Comparison of ENCODE assay signal across 7 cellular contexts in the genomic region with DNA sequence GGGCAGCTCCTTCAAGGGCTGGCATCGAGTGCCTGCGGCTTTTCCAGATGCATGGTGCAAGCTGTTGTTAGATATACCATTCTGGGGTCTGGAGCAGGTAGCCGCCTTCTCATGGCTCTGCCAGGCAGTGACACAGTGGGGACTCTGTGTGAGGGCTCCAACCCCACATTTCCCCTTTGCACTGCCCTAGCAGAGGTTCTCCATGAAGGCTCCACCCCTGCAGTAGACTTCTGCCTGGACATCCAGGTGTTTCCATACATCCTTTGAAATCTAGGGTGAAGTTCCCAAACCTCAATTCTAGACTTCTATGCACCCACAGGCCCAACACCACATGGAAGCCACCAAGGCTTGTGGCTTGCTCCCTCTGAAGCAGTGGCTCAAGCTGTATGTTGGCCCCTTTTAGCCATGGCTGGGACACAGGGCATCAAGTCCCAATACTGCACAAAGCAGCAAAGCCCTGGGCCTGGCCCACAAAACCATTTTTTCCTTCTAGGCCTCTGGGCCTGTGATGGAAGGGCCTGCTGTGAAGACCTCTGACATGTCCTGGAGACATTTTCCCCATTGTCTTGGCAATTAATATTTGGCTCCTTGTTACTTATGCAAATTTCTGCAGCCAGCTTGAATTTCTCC. TPM values are rescaled to one million over a fixed set of nuclear protein-coding genes. Genes with fewer than 3 reads are reported as not detected.
DNase-seq lines count a peak whose midpoint lies in the region; ATAC-seq and TF ChIP-seq lines count a peak whose summit lies in the region.
"Not testable (repeated sequence)": the region's sequence is repeated elsewhere in the genome, so short reads cannot be mapped to it uniquely, and the experiment has no call there.

No MANE protein-coding gene starts in this region.

- ATAC-seq in right lobe of liver, result not testable (repeated sequence)

- TF ChIP-seq POLR2A in right lobe of liver (IDR thresholded peaks at IDR 0.05), result not testable (repeated sequence)

- H2AFZ ChIP-seq in hepatocyte, result not testable (repeated sequence)

- DNase-seq in DMS53 (lab: John Stamatoyannopoulos, UW), result peak; percentile 9
- peak; percentile 51 for DNase-seq in activated CD4-positive, alpha-beta T cell treated with anti-CD3 and anti-CD28 coated beads, Interleukin-2, amount 10 ng/mL, durations not matched to agents 24 days and 14 days
- not testable (repeated sequence) for DNase-seq in brain microvascular endothelial cell; hepatocyte (ENCODE audit: low spot score); right lobe of liver; osteocyte (ENCODE audit: extremely low spot score, unreplicated experiment)

- H3K9me2 ChIP-seq in hepatocyte (replicated peaks; ENCODE audit: insufficient read depth), result not testable (repeated sequence)

- TF ChIP-seq CTCF in brain microvascular endothelial cell (IDR thresholded peaks at IDR 0.05; ENCODE audit: low read depth, low read length, missing control alignments); hepatocyte (IDR thresholded peaks at IDR 0.05; ENCODE audit: poor library complexity); right lobe of liver (IDR thresholded peaks at IDR 0.05); osteocyte (IDR thresholded peaks at IDR 0.05): not testable (repeated sequence)

- peaks cover 27% of the 10 kb centered on the region for H3K9me3 Mint-ChIP-seq in activated CD4-positive, alpha-beta T cell treated with anti-CD3 and anti-CD28 coated beads, Interleukin-2, amount 10 ng/mL, durations not matched to agents 24 days and 14 days
- not testable (repeated sequence) for H3K9me3 Mint-ChIP-seq in osteocyte (ENCODE audit: unreplicated experiment)

- not testable (repeated sequence) for H3K27me3 ChIP-seq in BLaER1 treated with 17β-estradiol and CSF1 and Interleukin-3, amounts not matched to agents 10 nM and 100 nM; brain microvascular endothelial cell (replicated peaks); hepatocyte; right lobe of liver

- peaks cover 0 to 16% (median 0%) of the 10 kb centered on the region in 10 experiments; a peak in 3 of 20 replicates for H3K4me1 ChIP-seq in BLaER1 treated with 17β-estradiol and CSF1 and Interleukin-3, amounts not matched to agents 10 nM and 100 nM
- H3K4me1 ChIP-seq in hepatocyte (ENCODE audit: insufficient read depth), result not testable (repeated sequence)
- H3K4me1 ChIP-seq in right lobe of liver, result peaks cover 0 to 19% (median 4%) of the 10 kb centered on the region in 4 donors

- in situ Hi-C loops in brain microvascular endothelial cell (cut with HindIII; ENCODE audit: low pct_ligation_motif_present, low sequenced_read_pairs), result not testable (repeated sequence)

- not testable (repeated sequence) for H3K27ac Mint-ChIP-seq in activated CD4-positive, alpha-beta T cell treated with anti-CD3 and anti-CD28 coated beads, Interleukin-2, amount 10 ng/mL, durations not matched to agents 24 days and 14 days
- H3K27ac Mint-ChIP-seq in osteocyte (ENCODE audit: unreplicated experiment), result peak overlapping the region; percentile 89

- not testable (repeated sequence) for H3K4me3 Mint-ChIP-seq in activated CD4-positive, alpha-beta T cell treated with anti-CD3 and anti-CD28 coated beads, Interleukin-2, amount 10 ng/mL, durations not matched to agents 24 days and 14 days; osteocyte (ENCODE audit: unreplicated experiment)

- peaks cover 0 to 12% (median 0%) of the 10 kb centered on the region in 11 experiments; a peak in 3 of 22 replicates for H4K20me1 ChIP-seq in BLaER1 treated with 17β-estradiol and CSF1 and Interleukin-3, amounts not matched to agents 10 nM and 100 nM
- not testable (repeated sequence) for H4K20me1 ChIP-seq in hepatocyte (ENCODE audit: insufficient read depth, poor library complexity, severe bottlenecking)

- H3K36me3 ChIP-seq in BLaER1 treated with 17β-estradiol and CSF1 and Interleukin-3, amounts not matched to agents 10 nM and 100 nM, result peaks cover 62 to 99% (median 82%) of the 10 kb centered on the region in 11 experiments
- H3K36me3 ChIP-seq in brain microvascular endothelial cell (replicated peaks), result peaks cover 12% of the 10 kb centered on the region
- H3K36me3 ChIP-seq in hepatocyte (replicated peaks; ENCODE audit: insufficient read depth, low read depth); right lobe of liver: not testable (repeated sequence)

- H3K4me1 Mint-ChIP-seq in activated CD4-positive, alpha-beta T cell treated with anti-CD3 and anti-CD28 coated beads, Interleukin-2, amount 10 ng/mL, durations not matched to agents 24 days and 14 days, result peaks cover 21% of the 10 kb centered on the region
- H3K4me1 Mint-ChIP-seq in osteocyte (ENCODE audit: unreplicated experiment), result peaks cover 23% of the 10 kb centered on the region

- peaks cover 67% of the 10 kb centered on the region for H3K79me2 ChIP-seq in hepatocyte

- H3K9me3 ChIP-seq in BLaER1 treated with 17β-estradiol and CSF1 and Interleukin-3, amounts not matched to agents 10 nM and 100 nM (replicated peaks in 1 of 11), result peaks cover 39 to 69% (median 64%) of the 10 kb centered on the region in 11 experiments
- H3K9me3 ChIP-seq in hepatocyte (ENCODE audit: low read depth); right lobe of liver: not testable (repeated sequence)

- intact Hi-C loops in activated CD4-positive, alpha-beta T cell treated with anti-CD3 and anti-CD28 coated beads, Interleukin-2, amount 10 ng/mL, durations not matched to agents 24 days and 14 days (cut with micrococcal nuclease), result not testable (repeated sequence)
- intact Hi-C loops in right lobe of liver (cut with DNase I), result loop anchor here in 1 of 2 donors (5.0 kb wide), 1 partner anchor 50 kb away; the partner anchor contains the start of gene UBE2D3

- not testable (repeated sequence) for H3K27me3 Mint-ChIP-seq in activated CD4-positive, alpha-beta T cell treated with anti-CD3 and anti-CD28 coated beads, Interleukin-2, amount 10 ng/mL, durations not matched to agents 24 days and 14 days; osteocyte (ENCODE audit: unreplicated experiment)

- H3K36me3 Mint-ChIP-seq in activated CD4-positive, alpha-beta T cell treated with anti-CD3 and anti-CD28 coated beads, Interleukin-2, amount 10 ng/mL, durations not matched to agents 24 days and 14 days (ENCODE audit: low read depth), result peaks cover 71% of the 10 kb centered on the region
- H3K36me3 Mint-ChIP-seq in osteocyte (ENCODE audit: unreplicated experiment), result peaks cover 16% of the 10 kb centered on the region

- not testable (repeated sequence) for H3K27ac ChIP-seq in BLaER1 treated with 17β-estradiol and CSF1 and Interleukin-3, amounts not matched to agents 10 nM and 100 nM
- H3K27ac ChIP-seq in brain microvascular endothelial cell (peak overlapping the region; percentile 93), hepatocyte (peak overlapping the region; percentile 44), right lobe of liver (peak overlapping the region; percentile 34 to 86 (median 79))

- not testable (repeated sequence) for H3K9ac ChIP-seq in BLaER1 treated with 17β-estradiol and CSF1 and Interleukin-3, amounts not matched to agents 10 nM and 100 nM

- H3K4me3 ChIP-seq in BLaER1 treated with 17β-estradiol and CSF1 and Interleukin-3, amounts not matched to agents 10 nM and 100 nM, result peak overlapping the region in 7 of 10 experiments; percentile 4 to 43 (median 25); a peak in 8 of 20 replicates
- not testable (repeated sequence) for H3K4me3 ChIP-seq in brain microvascular endothelial cell (ENCODE audit: low read depth, low read length); hepatocyte; right lobe of liver

- H3K4me2 ChIP-seq in BLaER1 treated with 17β-estradiol and CSF1 and Interleukin-3, amounts not matched to agents 10 nM and 100 nM; hepatocyte: not testable (repeated sequence)

- 95% methylated on average over 3 of the region's 3 CpGs for WGBS in hepatocyte (ENCODE audit: low lambda C conversion rate, missing lambda C conversion rate)
- no CpG with 5 or more reads among the region's 3 CpGs for WGBS in right lobe of liver (ENCODE audit: insufficient coverage, low coverage, low lambda C conversion rate, missing lambda C conversion rate)

RNA-seq across cellular contexts. Expression of gene CISD2, which starts 8.8 kb away (rescaled TPM):
- total RNA-seq in activated CD4-positive, alpha-beta T cell treated with anti-CD3 and anti-CD28 coated beads, Interleukin-2, amount 10 ng/mL, durations not matched to agents 24 days and 14 days, result 43.9 and 48.5 TPM in 2 replicates
- total RNA-seq in hepatocyte (54.6 and 58.4 TPM in 2 replicates), right lobe of liver (10 to 100 TPM; 29.8 to 34.7 (median 33.1) TPM), osteocyte (27.2 and 30.4 TPM in 2 replicates)
- polyA plus RNA-seq in hepatocyte, result 70.6 and 76.7 TPM in 2 replicates

RNA-seq across cellular contexts. Expression of gene UBE2D3, which starts 50.2 kb away (rescaled TPM):
- 488 TPM in 2 replicates for total RNA-seq in activated CD4-positive, alpha-beta T cell treated with anti-CD3 and anti-CD28 coated beads, Interleukin-2, amount 10 ng/mL, durations not matched to agents 24 days and 14 days
- total RNA-seq in hepatocyte, result 418 and 434 TPM in 2 replicates
- 272 and 277 TPM in 2 replicates for polyA plus RNA-seq in hepatocyte
- total RNA-seq in right lobe of liver, result 100 to 1,000 TPM; 127 to 304 (median 190) TPM
- total RNA-seq in osteocyte, result 239 and 247 TPM in 2 replicates
